Comparison of ENCODE assay signal across 1 cellular context in the genomic region with DNA sequence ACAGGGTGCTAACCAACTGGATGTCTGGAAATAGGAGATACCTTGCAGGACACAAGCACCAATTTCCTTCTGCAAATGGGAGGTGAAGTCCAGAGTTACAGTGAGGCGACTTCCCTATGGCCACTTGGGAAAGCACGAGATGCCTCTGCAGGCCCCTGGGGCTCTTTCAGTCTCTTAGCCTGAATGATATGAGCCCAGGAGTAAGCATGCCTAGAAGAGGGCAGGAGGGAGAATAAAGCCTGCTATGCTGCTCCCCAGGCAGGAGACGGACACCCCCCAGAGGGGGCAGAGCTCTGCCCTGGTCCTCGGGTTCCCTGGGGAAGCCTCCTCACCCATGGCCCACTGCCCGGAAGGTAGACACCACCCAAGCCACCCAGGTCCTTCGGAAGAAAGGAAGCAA.
TF ChIP-seq lines count a peak whose summit lies in the region.

No MANE protein-coding gene starts in this region.

TF ChIP-seq in IMR-90, 13 proteins besides CTCF, POLR2A, EP300 and RAD21:
- TF ChIP-seq BHLHE40 (IDR thresholded peaks at IDR 0.05; ENCODE audit: low read depth, low read length) = no peak
- TF ChIP-seq FOS (IDR thresholded peaks at IDR 0.05; ENCODE audit: low read depth, low read length) = no peak
- TF ChIP-seq MXI1 (IDR thresholded peaks at IDR 0.05; ENCODE audit: borderline replicate concordance, low read depth, low read length) = no peak
- no peak for TF ChIP-seq NFE2L2 (IDR thresholded peaks at IDR 0.05; ENCODE audit: low read depth, low read length)
- no peak for TF ChIP-seq ELK1 (IDR thresholded peaks at IDR 0.05; ENCODE audit: borderline replicate concordance, low read depth, low read length)
- TF ChIP-seq CEBPB (IDR thresholded peaks at IDR 0.05; ENCODE audit: low read depth, low read length) = no peak
- no peak for TF ChIP-seq USF2 (IDR thresholded peaks at IDR 0.05; ENCODE audit: low read depth, low read length)
- no peak for TF ChIP-seq SMC3 (IDR thresholded peaks at IDR 0.05; ENCODE audit: low read depth, low read length)
- TF ChIP-seq CHD1 (IDR thresholded peaks at IDR 0.05; ENCODE audit: low read depth, low read length) = no peak
- no peak for TF ChIP-seq RFX5 (IDR thresholded peaks at IDR 0.05; ENCODE audit: low read depth, low read length)
- TF ChIP-seq MAFK (IDR thresholded peaks at IDR 0.05; ENCODE audit: low read depth, low read length) = no peak
- no peak for TF ChIP-seq RCOR1 (IDR thresholded peaks at IDR 0.05; ENCODE audit: insufficient replicate concordance, low read length)
- no peak for TF ChIP-seq MAZ (IDR thresholded peaks at IDR 0.05; ENCODE audit: borderline replicate concordance, low read depth, low read length)
